ENCODE assay signal across 1 cellular context in the genomic region with DNA sequence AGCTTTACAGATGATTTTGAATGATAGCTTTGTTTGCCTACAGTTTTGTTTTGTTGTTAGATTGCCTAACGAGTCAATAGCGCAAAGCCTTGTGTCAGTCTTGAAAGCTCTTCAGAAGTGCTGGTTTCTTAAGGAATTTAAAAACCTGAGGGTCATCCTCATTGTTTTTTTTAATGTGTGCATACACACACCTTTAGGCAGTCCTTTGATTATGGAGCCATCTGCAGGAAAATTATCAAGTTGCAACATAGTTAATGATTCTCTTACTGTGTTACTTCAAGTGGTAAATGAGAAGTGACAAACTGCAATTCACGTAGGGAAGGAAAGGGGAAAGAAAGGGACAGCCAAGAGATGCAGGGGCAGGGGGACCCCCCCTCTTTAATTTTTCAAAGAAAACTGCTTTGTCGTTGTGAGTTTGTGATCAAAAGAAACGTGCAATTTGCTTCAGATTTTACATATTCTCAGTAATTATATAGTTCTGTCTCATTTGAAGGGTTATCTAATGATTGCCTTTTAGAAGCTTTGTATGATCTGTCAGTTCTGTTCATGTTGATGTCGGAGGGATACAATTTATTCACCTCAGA.
TF ChIP-seq lines count a peak whose summit lies in the region.

No MANE protein-coding gene starts in this region.

TF ChIP-seq in GM12878, 131 proteins besides CTCF, POLR2A, EP300 and RAD21 (continued from another document):
- peak; percentile 66; the same call in 1 of the 2 replicates for TF ChIP-seq SMC3 (IDR thresholded peaks at IDR 0.05; ENCODE audit: borderline replicate concordance, low read length)
- TF ChIP-seq, protein P1, sequence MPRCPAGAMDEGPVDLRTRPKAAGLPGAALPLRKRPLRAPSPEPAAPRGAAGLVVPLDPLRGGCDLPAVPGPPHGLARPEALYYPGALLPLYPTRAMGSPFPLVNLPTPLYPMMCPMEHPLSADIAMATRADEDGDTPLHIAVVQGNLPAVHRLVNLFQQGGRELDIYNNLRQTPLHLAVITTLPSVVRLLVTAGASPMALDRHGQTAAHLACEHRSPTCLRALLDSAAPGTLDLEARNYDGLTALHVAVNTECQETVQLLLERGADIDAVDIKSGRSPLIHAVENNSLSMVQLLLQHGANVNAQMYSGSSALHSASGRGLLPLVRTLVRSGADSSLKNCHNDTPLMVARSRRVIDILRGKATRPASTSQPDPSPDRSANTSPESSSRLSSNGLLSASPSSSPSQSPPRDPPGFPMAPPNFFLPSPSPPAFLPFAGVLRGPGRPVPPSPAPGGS (IDR thresholded peaks at IDR 0.05; ENCODE audit: borderline replicate concordance, insufficient read depth, low read depth, low read length, poor library complexity, severe bottlenecking): no peak
- no peak for TF ChIP-seq SMAD5 (IDR thresholded peaks at IDR 0.05; ENCODE audit: low read depth)
- peak; percentile 71 for TF ChIP-seq ZNF384 (IDR thresholded peaks at IDR 0.05; ENCODE audit: borderline replicate concordance, low read depth, low read length)
- no peak for TF ChIP-seq NR2C2 (IDR thresholded peaks at IDR 0.05; ENCODE audit: borderline replicate concordance, control insufficient read depth, insufficient read length, low read depth)
- TF ChIP-seq SREBF1 (IDR thresholded peaks at IDR 0.05; ENCODE audit: low read length): no peak
- TF ChIP-seq RB1 (IDR thresholded peaks at IDR 0.05; ENCODE audit: borderline replicate concordance): no peak
- 0 out of 2 replicates have a peak, but pooled peaks have one; percentile 26 for TF ChIP-seq NBN (IDR thresholded peaks at IDR 0.05)
- TF ChIP-seq IRF4 (IDR thresholded peaks at IDR 0.05; ENCODE audit: low read depth, low read length): no peak
